8 cellular contexts compared by ENCODE assay signal in the genomic region with DNA sequence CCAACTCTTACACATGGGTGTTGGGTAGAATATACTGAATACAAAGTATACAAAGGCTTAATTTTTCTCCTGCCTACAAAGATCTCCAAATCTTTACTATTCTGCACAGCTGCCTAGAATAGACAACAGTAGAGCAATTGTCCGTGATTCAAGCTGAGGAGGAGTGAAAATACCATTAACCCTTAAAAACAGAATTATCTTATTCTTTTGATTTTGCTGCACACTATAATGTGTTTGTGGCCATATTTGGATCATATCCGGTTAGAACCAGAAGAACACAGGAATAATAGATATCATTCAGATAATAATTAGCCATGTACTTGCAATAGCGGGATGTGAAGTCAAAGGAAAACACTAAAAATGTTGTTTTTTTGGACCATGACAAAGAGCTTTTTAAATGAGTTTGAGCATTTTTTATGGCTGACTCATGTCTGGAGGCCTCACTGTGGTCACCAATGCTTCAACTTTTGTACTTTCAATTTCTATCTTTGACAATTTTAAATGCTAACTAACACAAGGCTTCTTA.
A peak's percentile ranks its signal among the peaks of the same experiment; 100 is the strongest.
DNase-seq lines count a peak whose midpoint lies in the region; ATAC-seq and TF ChIP-seq lines count a peak whose summit lies in the region.

No MANE protein-coding gene starts in this region.

- H3K27ac Mint-ChIP-seq in activated naive CD8-positive, alpha-beta T cell treated with anti-CD3 and anti-CD28 coated beads, Interleukin-2, amount 50 U/mL, for 24 hours, result no peak overlapping the region

- no peaks in the 10 kb centered on the region for H3K36me3 Mint-ChIP-seq in activated naive CD8-positive, alpha-beta T cell treated with anti-CD3 and anti-CD28 coated beads, Interleukin-2, amount 50 U/mL, for 24 hours (ENCODE audit: low read depth)

- intact Hi-C loops in aorta (cut with DNase I), result no loop called here

- ATAC-seq in GM21390 (IDR thresholded peaks at IDR 0.05; ENCODE audit: unreplicated experiment) (peak; percentile 85), HG03558 (IDR thresholded peaks at IDR 0.05; ENCODE audit: extremely low read depth, unreplicated experiment) (peak; percentile 69), aorta (ENCODE audit: low FRiP score) (peak; percentile 44)
- no peak for ATAC-seq in activated naive CD8-positive, alpha-beta T cell treated with anti-CD3 and anti-CD28 coated beads, Interleukin-2, amount 50 U/mL, for 24 hours

- H3K4me3 ChIP-seq in AG09309 (ENCODE audit: control insufficient read depth, low read depth, low read length) (no peak overlapping the region), epithelial cell of proximal tubule (ENCODE audit: low read depth, low read length) (no peak overlapping the region), aorta (ENCODE audit: low read length in 2 of 2) (no peak overlapping the region)

- peaks cover 6% of the 10 kb centered on the region for H3K27me3 Mint-ChIP-seq in activated naive CD8-positive, alpha-beta T cell treated with anti-CD3 and anti-CD28 coated beads, Interleukin-2, amount 50 U/mL, for 24 hours

- no peaks in the 10 kb centered on the region for H3K9me3 ChIP-seq in aorta (ENCODE audit: control insufficient read depth, low read length)

- WGBS in aorta, 2 donors, result 26 to 27% methylated on average over 3 of the region's 3 CpGs

- DNase-seq in AG09309 (ENCODE audit: low read depth) (peak; percentile 70), epithelial cell of proximal tubule (ENCODE audit: low read depth) (peak; percentile 83), aorta (no peak), NK-92 (lab: John Stamatoyannopoulos, UW; ENCODE audit: unreplicated experiment) (no peak)
- no peak for DNase-seq in stimulated activated naive CD4-positive, alpha-beta T cell treated with Interleukin-2 at 50 U/mL for 16 hours (lab: John Stamatoyannopoulos, UW)
- DNase-seq in activated naive CD8-positive, alpha-beta T cell treated with anti-CD3 and anti-CD28 coated beads, Interleukin-2, amount 50 U/mL, for 24 hours, result no peak

- H3K9me3 Mint-ChIP-seq in activated naive CD8-positive, alpha-beta T cell treated with anti-CD3 and anti-CD28 coated beads, Interleukin-2, amount 50 U/mL, for 24 hours, result no peaks in the 10 kb centered on the region

- no peak overlapping the region for H3K27ac ChIP-seq in aorta (ENCODE audit: low read depth in 1 of 2, low read length in 2 of 2)

- H3K36me3 ChIP-seq in aorta (ENCODE audit: control insufficient read depth in 1 of 2, insufficient read depth in 2 of 2, low read length in 1 of 2), result no peaks in the 10 kb centered on the region

- no peaks in the 10 kb centered on the region for H3K4me1 Mint-ChIP-seq in activated naive CD8-positive, alpha-beta T cell treated with anti-CD3 and anti-CD28 coated beads, Interleukin-2, amount 50 U/mL, for 24 hours

- H3K4me3 Mint-ChIP-seq in activated naive CD8-positive, alpha-beta T cell treated with anti-CD3 and anti-CD28 coated beads, Interleukin-2, amount 50 U/mL, for 24 hours, result no peak overlapping the region

- TF ChIP-seq CTCF in AG09309 (IDR thresholded peaks at IDR 0.05; ENCODE audit: control insufficient read depth, insufficient read depth, low read depth, low read length, missing control alignments) (no peak), epithelial cell of proximal tubule (conservative IDR thresholded peaks at IDR 0.05; ENCODE audit: low read depth, low read length) (no peak)

- no peaks in the 10 kb centered on the region for H3K4me1 ChIP-seq in aorta (ENCODE audit: control insufficient read depth in 1 of 2, insufficient read depth in 2 of 2, low read length in 2 of 2)

- no peaks in the 10 kb centered on the region for H3K27me3 ChIP-seq in aorta (ENCODE audit: control insufficient read depth in 1 of 2, insufficient read depth in 2 of 2, low read length in 1 of 2)

Comparison
In these comparisons a context has a peak if more than half of its experiments do, and no peak if none do; other contexts are left out.
1. DNase-seq: peak in AG09309 (single experiment) and epithelial cell of proximal tubule (single experiment); none in aorta (0 of 2), NK-92 (single experiment), stimulated activated naive CD4-positive, alpha-beta T cell treated with Interleukin-2 at 50 U/mL for 16 hours (single experiment) and activated naive CD8-positive, alpha-beta T cell treated with anti-CD3 and anti-CD28 coated beads, Interleukin-2, amount 50 U/mL, for 24 hours (single experiment).